ENCODE assay signal across 8 cellular contexts in genomic region chr14:67816326-67817009, GRCh38. TPM values are rescaled to one million over a fixed set of nuclear protein-coding genes. Genes with fewer than 3 reads are reported as not detected.
A peak's percentile ranks its signal among the peaks of the same experiment; 100 is the strongest.
DNase-seq lines count a peak whose midpoint lies in the region; ATAC-seq and TF ChIP-seq lines count a peak whose summit lies in the region.

Gene ZFYVE26, minus strand, starts transcription at chr14:67816590. Its CDS starts 627 bp downstream, at chr14:67815963.

- peak within 1 kb of the TSS; percentile 45 for H3K4me3 ChIP-seq in lower leg skin (ENCODE audit: low read depth, poor library complexity, severe bottlenecking)

- peak; percentile 78 for ATAC-seq in GM19438 (IDR thresholded peaks at IDR 0.05; ENCODE audit: low read depth, unreplicated experiment)
- ATAC-seq in HG03575 (IDR thresholded peaks at IDR 0.05; ENCODE audit: extremely low read depth, insufficient number of reproducible peaks, low FRiP score, unreplicated experiment): peak; percentile 57

- H3K4me3 Mint-ChIP-seq in activated CD4-positive, alpha-beta memory T cell treated with anti-CD3 and anti-CD28 coated beads for 36 hours: peak within 1 kb of the TSS; percentile 93

- TF ChIP-seq POLR2A in lower leg skin (IDR thresholded peaks at IDR 0.05): no peak

- H3K4me1 Mint-ChIP-seq in activated CD4-positive, alpha-beta memory T cell treated with anti-CD3 and anti-CD28 coated beads for 36 hours (ENCODE audit: low read depth): peaks cover 50% of the 10 kb centered on the region

- no peak for TF ChIP-seq CTCF in lower leg skin (IDR thresholded peaks at IDR 0.05)

- H3K36me3 Mint-ChIP-seq in activated CD4-positive, alpha-beta memory T cell treated with anti-CD3 and anti-CD28 coated beads for 36 hours: peaks cover 6% of the 10 kb centered on the region

- no peaks in the 10 kb centered on the region for H3K27me3 Mint-ChIP-seq in activated CD4-positive, alpha-beta memory T cell treated with anti-CD3 and anti-CD28 coated beads for 36 hours

- intact Hi-C loops in activated CD4-positive, alpha-beta memory T cell treated with anti-CD3 and anti-CD28 coated beads for 36 hours (cut with micrococcal nuclease): loop anchor here (2.0 to 10.0 kb wide), 6 partner anchors 122 to 1309 kb away; partner anchors contain the start of genes EIF2S1, GPHN, PIGH and RDH11
- intact Hi-C loops in lower leg skin (cut with DNase I; ENCODE audit: low total_unique reads): no loop called here

- CTCF ChIA-PET in activated CD4-positive, alpha-beta memory T cell treated with anti-CD3 and anti-CD28 coated beads for 36 hours (lab: Charles Lee): interaction anchor here (0.6 kb wide), 1 partner anchor 36 kb away, joined by 3 read pairs; no protein-coding TSS in a partner anchor

- H3K27ac Mint-ChIP-seq in activated CD4-positive, alpha-beta memory T cell treated with anti-CD3 and anti-CD28 coated beads for 36 hours: peak within 1 kb of the TSS; percentile 90

- DNase-seq in CD1c-positive myeloid dendritic cell (ENCODE audit: extremely low spot score) (peak; percentile 95), NCI-H82 treated with DMSO at 0.1 percent for 48 hours (lab: John Stamatoyannopoulos, UW; ENCODE audit: unreplicated experiment) (peak; percentile 89), ecto neural progenitor cell (ENCODE audit: low spot score) (peak; percentile 93), lower leg skin (ENCODE audit: low spot score in 2 of 2) (peak; percentile 97 to 98)
- peak; percentile 95 for DNase-seq in activated CD4-positive, alpha-beta memory T cell treated with anti-CD3 and anti-CD28 coated beads for 36 hours
- DNase-seq in stimulated activated CD4-positive, alpha-beta T cell treated with anti-CD3 and anti-CD28 coated beads, Interleukin-4, amount 100 ng/mL, for 48 hours (ENCODE audit: low read depth in 2 of 2): peak; percentile 80 to 85

- no peaks in the 10 kb centered on the region for H3K9me3 Mint-ChIP-seq in activated CD4-positive, alpha-beta memory T cell treated with anti-CD3 and anti-CD28 coated beads for 36 hours

- 0 to 1% methylated on average over 26 of the region's 26 CpGs for WGBS in lower leg skin, 2 donors

- POLR2A ChIA-PET in activated CD4-positive, alpha-beta memory T cell treated with anti-CD3 and anti-CD28 coated beads for 36 hours (lab: Charles Lee): interaction anchor here (1.0 to 1.9 kb wide), 3 partner anchors 121 to 1000 kb away, joined by 3 to 8 read pairs (median 4); partner anchors contain the start of genes PIGH and RDH11

RNA-seq across cellular contexts. Expression of gene ZFYVE26, which starts in this region (rescaled TPM):
- 10 to 100 TPM; 12.5 to 12.6 TPM for total RNA-seq in activated CD4-positive, alpha-beta memory T cell treated with anti-CD3 and anti-CD28 coated beads for 36 hours
- total RNA-seq in lower leg skin: 10 to 100 TPM; 13.0 to 34.6 (median 21.8) TPM

Comparison
In these comparisons a context has a peak if more than half of its experiments do, and no peak if none do; other contexts are left out.
1. Peak in every context shown above with its lines: DNase-seq, ATAC-seq and H3K4me3 ChIP-seq.